ENCODE assay signal across 18 cellular contexts in genomic region chr19:43725468-43725867, GRCh38. TPM values are rescaled to one million over a fixed set of nuclear protein-coding genes. Genes with fewer than 3 reads are reported as not detected.
DNase-seq lines count a peak whose midpoint lies in the region; ATAC-seq and TF ChIP-seq lines count a peak whose summit lies in the region.
"Had no signal": no experiment of that assay in that cellular context is flagged by ENCODE, and none has a peak within 500 bp of the region (broad histone marks: within the 10 kb centered on the region; RNA-seq: fewer than 3 reads in every experiment).

No MANE protein-coding gene starts in this region.

- H3K4me3 ChIP-seq in thyroid gland (replicated peaks in 1 of 3): no peak overlapping the region
- H3K4me3 ChIP-seq: body of pancreas had no signal

- POLR2A ChIA-PET in GM10248 (lab: Yijun Ruan, JAX): no interaction called here

- TF ChIP-seq POLR2A in thyroid gland (IDR thresholded peaks at IDR 0.05): no peak

- TF ChIP-seq CTCF in GM10248 (IDR thresholded peaks at IDR 0.05; ENCODE audit: control extremely low read depth, extremely low read depth, low read depth, missing control alignments): no peak
- TF ChIP-seq CTCF in thyroid gland (IDR thresholded peaks at IDR 0.05): no peak

- peak; percentile 56 for DNase-seq in GM10248 (ENCODE audit: extremely low spot score)
- DNase-seq in RPMI8226: peak; percentile 53
- DNase-seq in lung microvascular endothelial cell (ENCODE audit: low read depth in 2 of 2): peak; percentile 53 to 79
- no peak for DNase-seq in thyroid gland
- no peak for DNase-seq in retina
- DNase-seq: BE2C; body of pancreas; effector memory CD8-positive, alpha-beta T cell; foreskin melanocyte; H7; NCI-H187 treated with DMSO at 0.1 percent for 48 hours; NCI-H524 treated with DMSO at 0.1 percent for 48 hours had no signal

- peak; percentile 47 for ATAC-seq in HG02678 (IDR thresholded peaks at IDR 0.05; ENCODE audit: unreplicated experiment)
- no peak for ATAC-seq in GM19395 (IDR thresholded peaks at IDR 0.05; ENCODE audit: unreplicated experiment)
- no peak for ATAC-seq in HG03354 (IDR thresholded peaks at IDR 0.05; ENCODE audit: poor library complexity, severe bottlenecking, unreplicated experiment)
- ATAC-seq: body of pancreas; effector memory CD8-positive, alpha-beta T cell had no signal

- 60 to 63% methylated on average over 7 of the region's 7 CpGs for whole genome bisulfite sequencing in thyroid gland, 2 donors

- CTCF ChIA-PET in GM10248 (lab: Yijun Ruan, JAX): interaction anchor here (0.7 to 1.8 kb wide), 7 partner anchors 11 to 277 kb away, joined by 3 to 6 read pairs (median 3); no protein-coding TSS in a partner anchor

- H3K9me3 ChIP-seq in thyroid gland: no peaks in the 10 kb centered on the region
- H3K9me3 ChIP-seq: BE2C, body of pancreas had no signal

- H3K27me3 ChIP-seq in thyroid gland: no peaks in the 10 kb centered on the region
- H3K27me3 ChIP-seq: BE2C, body of pancreas had no signal

- H3K36me3 ChIP-seq in thyroid gland: peaks cover 0 to 6% of the 10 kb centered on the region in 2 donors

- no peaks in the 10 kb centered on the region for H3K4me1 ChIP-seq in thyroid gland
- H3K4me1 ChIP-seq: BE2C, body of pancreas had no signal

- H3K27ac ChIP-seq in thyroid gland: no peak overlapping the region
- H3K27ac ChIP-seq: body of pancreas had no signal

- intact Hi-C loops in thyroid gland (cut with DNase I): no loop called here

RNA-seq across cellular contexts. Expression of gene IRGC, which starts 9.6 kb away (rescaled TPM):
- total RNA-seq in lung microvascular endothelial cell (not detected in 2 replicates), thyroid gland (1 to 10 TPM in 1 of 4 donors, not detected in 3; 1.1 TPM)
- total RNA-seq: body of pancreas, Daoy, H7, LHCN-M2, mucosa of gallbladder had no signal

RNA-seq across cellular contexts. Expression of gene SMG9, which starts 29.3 kb away (rescaled TPM):
- total RNA-seq in lung microvascular endothelial cell (3.7 and 3.8 TPM in 2 replicates), thyroid gland (10 to 100 TPM; 15.5 to 34.4 (median 18.8) TPM)

RNA-seq across cellular contexts. Expression of gene KCNN4, which starts 55.3 kb away (rescaled TPM):
- total RNA-seq in lung microvascular endothelial cell (0.22 TPM in 1 of 2 replicates, not detected in the other), thyroid gland (1 to 10 TPM in 2 of 4 donors, under 1 TPM in 2; 0.29 to 1.7 (median 1.0) TPM)

RNA-seq across cellular contexts. Expression of gene PLAUR, which starts 55.5 kb away (rescaled TPM):
- total RNA-seq in lung microvascular endothelial cell (7.3 and 13.9 TPM in 2 replicates), thyroid gland (10 to 100 TPM in 1 of 4 donors, 1 to 10 TPM in 3; 2.4 to 21.1 (median 4.5) TPM)

Comparison
In these comparisons a context has a peak if more than half of its experiments do, and no peak if none do; other contexts are left out.
1. DNase-seq: peak in GM10248 (single experiment), RPMI8226 (single experiment) and lung microvascular endothelial cell (2 of 2); none in thyroid gland (0 of 2) and retina (single experiment).